In the genomic region with DNA sequence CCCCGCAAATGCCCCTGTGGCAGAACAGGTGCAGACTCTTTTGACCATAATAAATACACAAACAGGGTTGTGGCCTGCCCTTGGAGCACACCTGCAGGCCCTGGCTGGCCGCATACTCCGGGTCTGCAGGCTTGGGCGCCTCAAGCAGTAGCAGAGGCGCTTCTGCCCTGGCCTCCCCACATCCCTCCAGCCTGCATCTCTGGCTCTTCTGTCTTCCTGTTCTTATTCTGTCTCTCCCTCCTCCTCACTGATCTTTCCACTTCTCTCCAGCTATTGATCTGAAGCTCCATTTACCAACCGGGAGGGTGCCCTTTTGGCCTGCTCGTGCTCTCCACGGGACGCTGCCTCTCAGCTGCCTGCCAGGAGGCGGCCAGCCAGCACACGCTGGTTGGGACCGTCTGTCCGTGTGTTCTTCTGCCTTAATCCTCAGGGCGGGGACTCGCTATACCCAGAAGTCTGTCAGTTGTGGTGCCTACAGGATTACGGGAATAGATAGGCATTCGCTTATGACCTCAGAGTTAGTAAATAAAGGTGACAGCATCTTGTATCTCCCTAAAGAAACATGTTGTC, we compare ENCODE assay signal across 17 cellular contexts. TPM values are rescaled to one million over a fixed set of nuclear protein-coding genes. Genes with fewer than 3 reads are reported as not detected.
A peak's percentile ranks its signal among the peaks of the same experiment; 100 is the strongest.
DNase-seq lines count a peak whose midpoint lies in the region; ATAC-seq, FAIRE-seq and TF ChIP-seq lines count a peak whose summit lies in the region.
"Had no signal": no experiment of that assay in that cellular context is flagged by ENCODE, and none has a peak within 500 bp of the region (broad histone marks: within the 10 kb centered on the region; RNA-seq: fewer than 3 reads in every experiment).

No MANE protein-coding gene starts in this region.

- H3K4me3 Mint-ChIP-seq in activated T-cell treated with anti-CD3 and anti-CD28 coated beads, Interleukin-2, amount 50 U/mL, for 4 hours = no peak overlapping the region
- H3K4me3 Mint-ChIP-seq: dendritic cell treated with granulocyte-macrophage colony-stimulating factor and Interleukin-4, amounts not matched to agents 40 ng/mL and 50 ng/mL, for 4 days had no signal

- 7% methylated on average over 17 of the region's 17 CpGs for WGBS in HepG2 (ENCODE audit: low lambda C conversion rate)

- TF ChIP-seq CTCF in AG10803 (conservative IDR thresholded peaks at IDR 0.05; ENCODE audit: low read length) (no peak), HepG2 (CRISPR knock-in tag; IDR thresholded peaks at IDR 0.05) (peak; percentile 25; the same call in 1 of the 2 replicates)

- H3K79me2 ChIP-seq in HepG2 (ENCODE audit: insufficient read depth, low read length) = no peaks in the 10 kb centered on the region

- CTCF ChIA-PET in HepG2 (lab: Yijun Ruan, JAX; ENCODE audit: low intra/inter-chr PET ratio, low total read pairs) = interaction anchor here (1.0 kb wide), 1 partner anchor 76 kb away, joined by 3 read pairs; no protein-coding TSS in a partner anchor

- peak overlapping the region; percentile 32 for H3K27ac ChIP-seq in HepG2 (ENCODE audit: extremely low read length, insufficient read depth, low read length)
- H3K27ac ChIP-seq: ascending aorta, esophagus squamous epithelium, stomach had no signal

- no peaks in the 10 kb centered on the region for H3K9me3 ChIP-seq in HepG2 (ENCODE audit: low read length)
- H3K9me3 ChIP-seq: ascending aorta, esophagus squamous epithelium, neutrophil, stomach had no signal

- peaks cover 100% of the 10 kb centered on the region for H3K4me1 ChIP-seq in HepG2 (ENCODE audit: insufficient read depth, low read length)
- H3K4me1 ChIP-seq: ascending aorta had no signal

- H3K9ac ChIP-seq in HepG2 (ENCODE audit: insufficient read depth, low read depth, low read length) = peak overlapping the region; percentile 23

- TF ChIP-seq EP300 in HepG2 (IDR thresholded peaks at IDR 0.05; ENCODE audit: low read depth in 2 of 2, low read length in 2 of 2) (peak in 1 of 2 experiments; percentile 7; a peak in 1 of 4 replicates), HepG2 (CRISPR knock-in tag; IDR thresholded peaks at IDR 0.05; ENCODE audit: borderline replicate concordance) (no peak)

- POLR2A ChIA-PET in HepG2 (lab: Yijun Ruan, JAX) = interaction anchor here (0.7 to 3.6 kb wide), 11 partner anchors 10 to 79 kb away, joined by 3 to 17 read pairs (median 4); no protein-coding TSS in a partner anchor

- H4K20me1 ChIP-seq in HepG2 (ENCODE audit: insufficient read depth, low read length) = no peaks in the 10 kb centered on the region

- 0 out of 4 replicates have a peak, but pooled peaks of 1 of the 2 experiments have one; percentile 29 for TF ChIP-seq POLR2A in HepG2 (IDR thresholded peaks at IDR 0.05; ENCODE audit: insufficient read depth in 1 of 2, low read depth in 2 of 2, low read length in 2 of 2)

- in situ Hi-C loops in HepG2 (cut with HindIII; ENCODE audit: extremely low pct_ligation_motif_present, low pct_unique_long_range_greater_than_20kb) = no loop called here

- BruUV-seq in HepG2 (replicated peaks; lab: Mats Ljungman, UMichigan) = TSS peak; percentile 81

- intact Hi-C loops in HepG2 (cut with micrococcal nuclease; ENCODE audit: unreplicated experiment) = loop anchor here (2.0 to 10.0 kb wide), 3 partner anchors 18 to 226 kb away; a partner anchor contains a TSS

- H3K9me3 Mint-ChIP-seq in activated T-cell treated with anti-CD3 and anti-CD28 coated beads, Interleukin-2, amount 50 U/mL, for 4 hours = no peaks in the 10 kb centered on the region
- H3K9me3 Mint-ChIP-seq: dendritic cell treated with granulocyte-macrophage colony-stimulating factor and Interleukin-4, amounts not matched to agents 40 ng/mL and 50 ng/mL, for 4 days had no signal

- H2AFZ ChIP-seq in HepG2 (ENCODE audit: low read length) = no peak overlapping the region

- DNase-seq in AG10803 (ENCODE audit: low read depth) = peak; percentile 9
- DNase-seq in Jurkat, Clone E6-1 (ENCODE audit: low read depth, low spot score) = peak; percentile 39
- DNase-seq in cerebellar cortex (ENCODE audit: low spot score) = peak; percentile 63
- DNase-seq in HepG2 (ENCODE audit: low spot score) = peak; percentile 66
- DNase-seq in iPS-NIHi7 (ENCODE audit: extremely low spot score) = no peak
- DNase-seq in T-helper 2 cell = no peak
- DNase-seq in activated T-cell treated with anti-CD3 and anti-CD28 coated beads, Interleukin-2, amount 50 U/mL, for 4 hours = no peak
- DNase-seq: activated CD4-positive, alpha-beta T cell treated with anti-CD3 and anti-CD28 coated beads, Interleukin-2, amount 50 U/mL, for 48 hours; esophagus squamous epithelium; hypothalamus; stomach had no signal

- peak overlapping the region; percentile 67 for H3K4me2 ChIP-seq in HepG2 (ENCODE audit: low read depth, low read length)

- TF ChIP-seq RAD21 in HepG2 (CRISPR knock-in tag; IDR thresholded peaks at IDR 0.05) = no peak

- peaks cover 13% of the 10 kb centered on the region for H3K27me3 Mint-ChIP-seq in activated T-cell treated with anti-CD3 and anti-CD28 coated beads, Interleukin-2, amount 50 U/mL, for 4 hours (ENCODE audit: low read depth)

- no peaks in the 10 kb centered on the region for H3K36me3 Mint-ChIP-seq in activated T-cell treated with anti-CD3 and anti-CD28 coated beads, Interleukin-2, amount 50 U/mL, for 4 hours (ENCODE audit: insufficient read depth)

- H3K4me3 ChIP-seq in AG10803 (ENCODE audit: low read length) (no peak overlapping the region), HepG2 (replicated peaks in 1 of 3; ENCODE audit: insufficient read depth in 1 of 3, low read depth in 2 of 3, low read length in 3 of 3) (peak overlapping the region in 1 of 3 experiments; percentile 38; a peak in 1 of 6 replicates)
- H3K4me3 ChIP-seq in Jurkat, Clone E6-1 (ENCODE audit: low read length) = no peak overlapping the region
- H3K4me3 ChIP-seq: ascending aorta, esophagus squamous epithelium, stomach had no signal

- no peaks in the 10 kb centered on the region for H3K36me3 ChIP-seq in HepG2 (replicated peaks in 1 of 2; ENCODE audit: control insufficient read depth in 1 of 2, insufficient read depth in 2 of 2, low read length in 2 of 2)
- H3K36me3 ChIP-seq: ascending aorta, esophagus squamous epithelium, neutrophil, stomach had no signal

- H3K27me3 ChIP-seq in HepG2 (ENCODE audit: control insufficient read depth in 1 of 2, insufficient read depth in 2 of 2, low read length in 2 of 2) = no peaks in the 10 kb centered on the region
- H3K27me3 ChIP-seq: ascending aorta had no signal

- peaks cover 11% of the 10 kb centered on the region for H3K4me1 Mint-ChIP-seq in activated T-cell treated with anti-CD3 and anti-CD28 coated beads, Interleukin-2, amount 50 U/mL, for 4 hours (ENCODE audit: low read depth)

- FAIRE-seq in HepG2 (lab: Jason Lieb, UNC) = peak; percentile 34

- ATAC-seq in HepG2 (peak; percentile 87), GM21515 (IDR thresholded peaks at IDR 0.05; ENCODE audit: unreplicated experiment) (no peak)
- ATAC-seq in activated T-cell treated with anti-CD3 and anti-CD28 coated beads, Interleukin-2, amount 50 U/mL, for 4 hours = no peak
- ATAC-seq: SK-N-SH treated with all-trans-retinoic acid at 6 μM for 48 hours had no signal

RNA-seq across cellular contexts. Expression of a gene that starts 5.2 kb away (rescaled TPM):
- not detected for polyA plus RNA-seq in Jurkat, Clone E6-1 (2012; ENCODE audit: insufficient read depth, insufficient read length)
- total RNA-seq in HepG2 (2016; rRNA removed; fragmentation: Illumina TruSeq; extraction: Trizol) = 0.60 and 1.2 TPM in 2 replicates
- 0.53 and 0.61 TPM in 2 replicates for total RNA-seq in HepG2 (2016; cell fraction: cytosol; rRNA removed; fragmentation: Illumina TruSeq; extraction: Trizol; ENCODE audit: low read depth)
- total RNA-seq in HepG2 (2016; cell fraction: insoluble cytoplasmic fraction; rRNA removed; fragmentation: Illumina TruSeq; extraction: Trizol) = 0.43 and 0.89 TPM in 2 replicates
- total RNA-seq in HepG2 (2016; cell fraction: membrane; rRNA removed; fragmentation: Illumina TruSeq; extraction: Trizol) = 0.90 and 0.96 TPM in 2 replicates
- 1.0 and 1.1 TPM in 2 replicates for total RNA-seq in HepG2 (2016; cell fraction: nucleus; rRNA removed; fragmentation: Illumina TruSeq; extraction: Trizol)
- polyA plus RNA-seq in HepG2 (2011; rRNA removed) = 0.38 and 0.59 TPM in 2 replicates
- 0.24 and 0.28 TPM in 2 replicates for polyA plus RNA-seq in HepG2 (2011; cell fraction: cytosol; rRNA removed)
- polyA plus RNA-seq in HepG2 (2011; cell fraction: nucleus; rRNA removed) = 0.84 and 1.1 TPM in 2 replicates
- 0.49 and 1.2 TPM in 2 replicates for polyA plus RNA-seq in HepG2 (2012)
- 0.42 and 0.53 TPM in 2 replicates for polyA plus RNA-seq in HepG2 (2016; cell fraction: cytosol; fragmentation: Illumina TruSeq; extraction: Trizol; ENCODE audit: low read depth)
- polyA plus RNA-seq in HepG2 (2016; cell fraction: insoluble cytoplasmic fraction; fragmentation: Illumina TruSeq; extraction: Trizol; ENCODE audit: low read depth) = 0.80 and 0.84 TPM in 2 replicates
- polyA plus RNA-seq in HepG2 (2016; cell fraction: membrane; fragmentation: Illumina TruSeq; extraction: Trizol; ENCODE audit: low read depth) = 0.63 and 0.65 TPM in 2 replicates
- polyA plus RNA-seq in HepG2 (2016; cell fraction: nucleus; fragmentation: Illumina TruSeq; extraction: Trizol; ENCODE audit: insufficient read depth, low read depth) = 1.5 and 1.6 TPM in 2 replicates
- polyA minus RNA-seq in HepG2 (2011; rRNA and poly(A)+ RNA removed; ENCODE audit: low replicate concordance) = 0.05 and 0.22 TPM in 2 replicates
- not detected in 2 replicates for polyA minus RNA-seq in HepG2 (2011; cell fraction: cytosol; rRNA and poly(A)+ RNA removed)
- polyA minus RNA-seq in HepG2 (2011; cell fraction: nucleus; rRNA and poly(A)+ RNA removed) = 0.77 and 0.99 TPM in 2 replicates
- total RNA-seq in activated T-cell treated with anti-CD3 and anti-CD28 coated beads, Interleukin-2, amount 50 U/mL, for 4 hours = under 1 TPM; 0.16 to 0.23 (median 0.16) TPM
- total RNA-seq: ascending aorta, lung microvascular endothelial cell had no signal

RNA-seq across cellular contexts. Expression of a gene that starts 54.6 kb away (rescaled TPM):
- polyA plus RNA-seq in Jurkat, Clone E6-1 (2012; ENCODE audit: insufficient read depth, insufficient read length) = 74.9 TPM
- total RNA-seq in HepG2 (2016; rRNA removed; fragmentation: Illumina TruSeq; extraction: Trizol) = 125 and 128 TPM in 2 replicates
- total RNA-seq in HepG2 (2016; cell fraction: cytosol; rRNA removed; fragmentation: Illumina TruSeq; extraction: Trizol; ENCODE audit: low read depth) = 57.0 and 62.1 TPM in 2 replicates
- 114 and 129 TPM in 2 replicates for total RNA-seq in HepG2 (2016; cell fraction: insoluble cytoplasmic fraction; rRNA removed; fragmentation: Illumina TruSeq; extraction: Trizol)
- total RNA-seq in HepG2 (2016; cell fraction: membrane; rRNA removed; fragmentation: Illumina TruSeq; extraction: Trizol) = 156 and 159 TPM in 2 replicates
- 69.6 and 73.3 TPM in 2 replicates for total RNA-seq in HepG2 (2016; cell fraction: nucleus; rRNA removed; fragmentation: Illumina TruSeq; extraction: Trizol)
- polyA plus RNA-seq in HepG2 (2011; rRNA removed) = 245 and 282 TPM in 2 replicates
- 177 and 210 TPM in 2 replicates for polyA plus RNA-seq in HepG2 (2011; cell fraction: cytosol; rRNA removed)
- polyA plus RNA-seq in HepG2 (2011; cell fraction: nucleus; rRNA removed) = 217 and 220 TPM in 2 replicates
- 123 and 145 TPM in 2 replicates for polyA plus RNA-seq in HepG2 (2012)
- polyA plus RNA-seq in HepG2 (2016; cell fraction: cytosol; fragmentation: Illumina TruSeq; extraction: Trizol; ENCODE audit: low read depth) = 33.4 and 34.1 TPM in 2 replicates
- polyA plus RNA-seq in HepG2 (2016; cell fraction: insoluble cytoplasmic fraction; fragmentation: Illumina TruSeq; extraction: Trizol; ENCODE audit: low read depth) = 101 and 109 TPM in 2 replicates
- 91.3 and 96.0 TPM in 2 replicates for polyA plus RNA-seq in HepG2 (2016; cell fraction: membrane; fragmentation: Illumina TruSeq; extraction: Trizol; ENCODE audit: low read depth)
- 119 and 131 TPM in 2 replicates for polyA plus RNA-seq in HepG2 (2016; cell fraction: nucleus; fragmentation: Illumina TruSeq; extraction: Trizol; ENCODE audit: insufficient read depth, low read depth)
- polyA minus RNA-seq in HepG2 (2011; rRNA and poly(A)+ RNA removed; ENCODE audit: low replicate concordance) = 194 and 636 TPM in 2 replicates
- polyA minus RNA-seq in HepG2 (2011; cell fraction: cytosol; rRNA and poly(A)+ RNA removed) = 178 and 203 TPM in 2 replicates
- 53.7 and 80.4 TPM in 2 replicates for polyA minus RNA-seq in HepG2 (2011; cell fraction: nucleus; rRNA and poly(A)+ RNA removed)
- total RNA-seq in activated T-cell treated with anti-CD3 and anti-CD28 coated beads, Interleukin-2, amount 50 U/mL, for 4 hours = 100 to 1,000 TPM in 1 of 3 donors, 10 to 100 TPM in 2; 85.9 to 105 (median 92.2) TPM

RNA-seq across cellular contexts. Expression of a gene that starts 55.5 kb away (rescaled TPM):
- polyA plus RNA-seq in Jurkat, Clone E6-1 (2012; ENCODE audit: insufficient read depth, insufficient read length) = 480 TPM
- 209 and 287 TPM in 2 replicates for total RNA-seq in HepG2 (2016; rRNA removed; fragmentation: Illumina TruSeq; extraction: Trizol)
- 29.0 and 31.7 TPM in 2 replicates for total RNA-seq in HepG2 (2016; cell fraction: cytosol; rRNA removed; fragmentation: Illumina TruSeq; extraction: Trizol; ENCODE audit: low read depth)
- total RNA-seq in HepG2 (2016; cell fraction: insoluble cytoplasmic fraction; rRNA removed; fragmentation: Illumina TruSeq; extraction: Trizol) = 214 and 298 TPM in 2 replicates
- 35.4 and 36.1 TPM in 2 replicates for total RNA-seq in HepG2 (2016; cell fraction: membrane; rRNA removed; fragmentation: Illumina TruSeq; extraction: Trizol)
- total RNA-seq in HepG2 (2016; cell fraction: nucleus; rRNA removed; fragmentation: Illumina TruSeq; extraction: Trizol) = 83.7 and 87.5 TPM in 2 replicates
- polyA plus RNA-seq in HepG2 (2011; rRNA removed) = 107 and 110 TPM in 2 replicates
- 278 and 291 TPM in 2 replicates for polyA plus RNA-seq in HepG2 (2011; cell fraction: cytosol; rRNA removed)
- 55.5 and 61.4 TPM in 2 replicates for polyA plus RNA-seq in HepG2 (2011; cell fraction: nucleus; rRNA removed)
- 178 and 251 TPM in 2 replicates for polyA plus RNA-seq in HepG2 (2012)
- 35.3 and 40.6 TPM in 2 replicates for polyA plus RNA-seq in HepG2 (2016; cell fraction: cytosol; fragmentation: Illumina TruSeq; extraction: Trizol; ENCODE audit: low read depth)
- 420 and 438 TPM in 2 replicates for polyA plus RNA-seq in HepG2 (2016; cell fraction: insoluble cytoplasmic fraction; fragmentation: Illumina TruSeq; extraction: Trizol; ENCODE audit: low read depth)
- polyA plus RNA-seq in HepG2 (2016; cell fraction: membrane; fragmentation: Illumina TruSeq; extraction: Trizol; ENCODE audit: low read depth) = 35.8 and 37.4 TPM in 2 replicates
- polyA plus RNA-seq in HepG2 (2016; cell fraction: nucleus; fragmentation: Illumina TruSeq; extraction: Trizol; ENCODE audit: insufficient read depth, low read depth) = 132 and 146 TPM in 2 replicates
- polyA minus RNA-seq in HepG2 (2011; rRNA and poly(A)+ RNA removed; ENCODE audit: low replicate concordance) = 134 and 369 TPM in 2 replicates
- 72.3 and 74.0 TPM in 2 replicates for polyA minus RNA-seq in HepG2 (2011; cell fraction: cytosol; rRNA and poly(A)+ RNA removed)
- polyA minus RNA-seq in HepG2 (2011; cell fraction: nucleus; rRNA and poly(A)+ RNA removed) = 83.2 and 93.4 TPM in 2 replicates
- 100 to 1,000 TPM; 182 to 212 (median 210) TPM for total RNA-seq in activated T-cell treated with anti-CD3 and anti-CD28 coated beads, Interleukin-2, amount 50 U/mL, for 4 hours

Comparison
In these comparisons a context has a peak if more than half of its experiments do, and no peak if none do; other contexts are left out.
1. DNase-seq: peak in AG10803 (single experiment), Jurkat, Clone E6-1 (single experiment), cerebellar cortex (single experiment) and HepG2 (single experiment); none in iPS-NIHi7 (single experiment), T-helper 2 cell (0 of 5) and activated T-cell treated with anti-CD3 and anti-CD28 coated beads, Interleukin-2, amount 50 U/mL, for 4 hours (single experiment).